11 cellular contexts compared by ENCODE assay signal in genomic region chr7:6526997-6527378, GRCh38. TPM values are rescaled to one million over a fixed set of nuclear protein-coding genes. Genes with fewer than 3 reads are reported as not detected.
DNase-seq lines count a peak whose midpoint lies in the region; ATAC-seq and TF ChIP-seq lines count a peak whose summit lies in the region.
"Had no signal": no experiment of that assay in that cellular context is flagged by ENCODE, and none has a peak within 500 bp of the region (broad histone marks: within the 10 kb centered on the region; RNA-seq: fewer than 3 reads in every experiment).

No MANE protein-coding gene starts in this region.

- 48 to 50% methylated on average over 4 to 8 of the region's 12 CpGs for WGBS in esophagus squamous epithelium, 2 donors

- peaks cover 4% of the 10 kb centered on the region for H3K27me3 ChIP-seq in CD4-positive, CD25-positive, alpha-beta regulatory T cell (ENCODE audit: control insufficient read depth, insufficient read depth, low read length)
- peaks cover 27% of the 10 kb centered on the region for H3K27me3 ChIP-seq in RWPE2 (ENCODE audit: insufficient read depth, poor library complexity, severe bottlenecking)
- peaks cover 0 to 95% (median 0%) of the 10 kb centered on the region in 4 donors for H3K27me3 ChIP-seq in esophagus squamous epithelium
- peaks cover 36% of the 10 kb centered on the region for H3K27me3 ChIP-seq in osteoblast (ENCODE audit: insufficient read depth, low read length)

- H2AFZ ChIP-seq in osteoblast (ENCODE audit: low read length), result peak overlapping the region; percentile 66

- H3K4me1 ChIP-seq in CD4-positive, CD25-positive, alpha-beta regulatory T cell (ENCODE audit: control insufficient read depth, insufficient read depth, low read length, poor library complexity, severe bottlenecking), result peaks cover 11% of the 10 kb centered on the region
- H3K4me1 ChIP-seq in RWPE2 (ENCODE audit: insufficient read depth, poor library complexity, severe bottlenecking), result no peaks in the 10 kb centered on the region
- H3K4me1 ChIP-seq in esophagus squamous epithelium, result peaks cover 10 to 26% (median 16%) of the 10 kb centered on the region in 3 donors
- H3K4me1 ChIP-seq in osteoblast (ENCODE audit: insufficient read depth, low read length), result no peaks in the 10 kb centered on the region

- H3K4me3 ChIP-seq in CD4-positive, CD25-positive, alpha-beta regulatory T cell (ENCODE audit: low read depth, low read length), result no peak overlapping the region
- H3K4me3 ChIP-seq in RWPE2 (ENCODE audit: severe bottlenecking) (peak overlapping the region; percentile 27), esophagus squamous epithelium (peak overlapping the region in 3 of 4 donors; percentile 26 to 65 (median 40)), osteoblast (ENCODE audit: insufficient read depth, low read length) (peak overlapping the region; percentile 49)
- H3K4me3 ChIP-seq: SJSA1 had no signal

- no peak overlapping the region for H3K27ac ChIP-seq in CD4-positive, CD25-positive, alpha-beta regulatory T cell (ENCODE audit: insufficient read depth, low read length, poor library complexity, severe bottlenecking)
- H3K27ac ChIP-seq in RWPE2 (ENCODE audit: poor library complexity, severe bottlenecking) (no peak overlapping the region), esophagus squamous epithelium (no peak overlapping the region), osteoblast (ENCODE audit: low read depth, low read length) (no peak overlapping the region)
- H3K27ac ChIP-seq: SJSA1 had no signal

- no peak for ATAC-seq in CD4-positive, CD25-positive, alpha-beta regulatory T cell (ENCODE audit: low read depth in 2 of 2)
- ATAC-seq in RWPE2 (ENCODE audit: low read depth) (no peak), GM18511 (IDR thresholded peaks at IDR 0.05; ENCODE audit: unreplicated experiment) (no peak)

- H4K20me1 ChIP-seq in osteoblast (ENCODE audit: insufficient read depth, low read length), result no peaks in the 10 kb centered on the region

- H3K9me3 ChIP-seq in CD4-positive, CD25-positive, alpha-beta regulatory T cell (ENCODE audit: control insufficient read depth in 2 of 2, low read length in 2 of 2), result no peaks in the 10 kb centered on the region
- H3K9me3 ChIP-seq in RWPE2 (ENCODE audit: severe bottlenecking), result no peaks in the 10 kb centered on the region
- H3K9me3 ChIP-seq in esophagus squamous epithelium, result no peaks in the 10 kb centered on the region
- no peaks in the 10 kb centered on the region for H3K9me3 ChIP-seq in osteoblast (ENCODE audit: low read depth, low read length)
- H3K9me3 ChIP-seq: SJSA1 had no signal

- no peak for TF ChIP-seq CTCF in RWPE2 (IDR thresholded peaks at IDR 0.05; ENCODE audit: poor library complexity, severe bottlenecking)
- no peak for TF ChIP-seq CTCF in esophagus squamous epithelium (IDR thresholded peaks at IDR 0.05)
- TF ChIP-seq CTCF in osteoblast (IDR thresholded peaks at IDR 0.05; ENCODE audit: extremely low read depth, low read depth, low read length), result no peak
- TF ChIP-seq CTCF in endothelial cell (IDR thresholded peaks at IDR 0.05; ENCODE audit: unreplicated experiment), result no peak

- H3K27ac Mint-ChIP-seq in CD4-positive, CD25-positive, alpha-beta regulatory T cell, result peak overlapping the region in 1 of 3 donors; percentile 89
- no peak overlapping the region for H3K27ac Mint-ChIP-seq in endothelial cell (ENCODE audit: unreplicated experiment)

- H3K36me3 Mint-ChIP-seq in CD4-positive, CD25-positive, alpha-beta regulatory T cell, result peaks cover 3% of the 10 kb centered on the region
- H3K36me3 Mint-ChIP-seq in endothelial cell (ENCODE audit: low read depth, unreplicated experiment), result no peaks in the 10 kb centered on the region

- no peak for DNase-seq in CD4-positive, CD25-positive, alpha-beta regulatory T cell
- DNase-seq in RWPE2 (ENCODE audit: low spot score) (no peak), esophagus squamous epithelium (lab: John Stamatoyannopoulos, UW) (no peak), osteoblast (ENCODE audit: insufficient read length, low spot score, missing footprints) (no peak), SIG-M5 treated with dmso at 0.1 percent for 504 hours (lab: John Stamatoyannopoulos, UW; ENCODE audit: unreplicated experiment) (no peak), endothelial cell (ENCODE audit: low spot score) (no peak)
- no peak for DNase-seq in stimulated activated CD4-positive, alpha-beta T cell treated with anti-CD3 and anti-CD28 coated beads, Interleukin-12 subunit alpha, Interleukin-12 subunit beta, amount 100 ng/mL, for 4 hours
- DNase-seq: hippocampal formation, NCI-H1048 had no signal

- H3K4me3 Mint-ChIP-seq in CD4-positive, CD25-positive, alpha-beta regulatory T cell, result peak overlapping the region in 3 of 4 donors; percentile 48 to 77 (median 60)
- H3K4me3 Mint-ChIP-seq in endothelial cell (ENCODE audit: unreplicated experiment), result no peak overlapping the region

- intact Hi-C loops in esophagus squamous epithelium (cut with DNase I), result no loop called here

- peaks cover 0 to 1% (median 0%) of the 10 kb centered on the region in 7 donors for H3K9me3 Mint-ChIP-seq in CD4-positive, CD25-positive, alpha-beta regulatory T cell
- H3K9me3 Mint-ChIP-seq in endothelial cell (ENCODE audit: unreplicated experiment), result no peaks in the 10 kb centered on the region

- H3K4me2 ChIP-seq in osteoblast (ENCODE audit: insufficient read depth, low read length), result peak overlapping the region; percentile 65

- TF ChIP-seq POLR2A in esophagus squamous epithelium (IDR thresholded peaks at IDR 0.05), result no peak

- H3K27me3 Mint-ChIP-seq in CD4-positive, CD25-positive, alpha-beta regulatory T cell, result peaks cover 37% of the 10 kb centered on the region
- peaks cover 21% of the 10 kb centered on the region for H3K27me3 Mint-ChIP-seq in endothelial cell (ENCODE audit: unreplicated experiment)

- H3K79me2 ChIP-seq in osteoblast (ENCODE audit: insufficient read depth, low read length), result no peaks in the 10 kb centered on the region

- no peaks in the 10 kb centered on the region for H3K36me3 ChIP-seq in CD4-positive, CD25-positive, alpha-beta regulatory T cell (ENCODE audit: control insufficient read depth, insufficient read depth, low read length)
- H3K36me3 ChIP-seq in RWPE2 (ENCODE audit: low read depth), result no peaks in the 10 kb centered on the region
- H3K36me3 ChIP-seq in esophagus squamous epithelium, result no peaks in the 10 kb centered on the region
- no peaks in the 10 kb centered on the region for H3K36me3 ChIP-seq in osteoblast (ENCODE audit: insufficient read depth, low read length)
- H3K36me3 ChIP-seq: SJSA1 had no signal

- peaks cover 0 to 14% (median 5%) of the 10 kb centered on the region in 4 donors for H3K4me1 Mint-ChIP-seq in CD4-positive, CD25-positive, alpha-beta regulatory T cell
- H3K4me1 Mint-ChIP-seq in endothelial cell (ENCODE audit: unreplicated experiment), result no peaks in the 10 kb centered on the region

RNA-seq across cellular contexts. Expression of gene GRID2IP, which starts 24.3 kb away (rescaled TPM):
- total RNA-seq in CD4-positive, CD25-positive, alpha-beta regulatory T cell, result 0.15 TPM
- polyA plus RNA-seq in CD4-positive, CD25-positive, alpha-beta regulatory T cell, result under 1 TPM in 1 of 4 donors, not detected in 3; 0.10 TPM
- total RNA-seq in esophagus squamous epithelium, result 1 to 10 TPM in 1 of 4 donors, under 1 TPM in 2, not detected in 1; 0.38 to 1.1 (median 0.44) TPM
- under 0.01 TPM in 1 of 2 replicates, not detected in the other for total RNA-seq in osteoblast
- 0.08 TPM for total RNA-seq in endothelial cell (ENCODE audit: unreplicated experiment)
- total RNA-seq: SJSA1 had no signal

RNA-seq across cellular contexts. Expression of gene KDELR2, which starts 43.0 kb away (rescaled TPM):
- total RNA-seq in CD4-positive, CD25-positive, alpha-beta regulatory T cell, result 39.9 TPM
- polyA plus RNA-seq in CD4-positive, CD25-positive, alpha-beta regulatory T cell, result 10 to 100 TPM; 52.8 to 74.9 (median 56.6) TPM
- total RNA-seq in esophagus squamous epithelium (10 to 100 TPM; 53.4 to 92.3 (median 65.8) TPM), osteoblast (218 and 245 TPM in 2 replicates), endothelial cell (ENCODE audit: unreplicated experiment) (105 TPM)

RNA-seq across cellular contexts. Expression of gene ZDHHC4, which starts 50.3 kb away (rescaled TPM):
- total RNA-seq in CD4-positive, CD25-positive, alpha-beta regulatory T cell, result 20.4 TPM
- 10 to 100 TPM; 63.5 to 77.9 (median 67.0) TPM for polyA plus RNA-seq in CD4-positive, CD25-positive, alpha-beta regulatory T cell
- total RNA-seq in esophagus squamous epithelium, result 10 to 100 TPM in 3 of 4 donors, 1 to 10 TPM in 1; 9.4 to 29.4 (median 23.0) TPM
- 51.0 and 61.6 TPM in 2 replicates for total RNA-seq in osteoblast
- 44.0 TPM for total RNA-seq in endothelial cell (ENCODE audit: unreplicated experiment)
